17 cellular contexts compared by ENCODE assay signal in the genomic region with DNA sequence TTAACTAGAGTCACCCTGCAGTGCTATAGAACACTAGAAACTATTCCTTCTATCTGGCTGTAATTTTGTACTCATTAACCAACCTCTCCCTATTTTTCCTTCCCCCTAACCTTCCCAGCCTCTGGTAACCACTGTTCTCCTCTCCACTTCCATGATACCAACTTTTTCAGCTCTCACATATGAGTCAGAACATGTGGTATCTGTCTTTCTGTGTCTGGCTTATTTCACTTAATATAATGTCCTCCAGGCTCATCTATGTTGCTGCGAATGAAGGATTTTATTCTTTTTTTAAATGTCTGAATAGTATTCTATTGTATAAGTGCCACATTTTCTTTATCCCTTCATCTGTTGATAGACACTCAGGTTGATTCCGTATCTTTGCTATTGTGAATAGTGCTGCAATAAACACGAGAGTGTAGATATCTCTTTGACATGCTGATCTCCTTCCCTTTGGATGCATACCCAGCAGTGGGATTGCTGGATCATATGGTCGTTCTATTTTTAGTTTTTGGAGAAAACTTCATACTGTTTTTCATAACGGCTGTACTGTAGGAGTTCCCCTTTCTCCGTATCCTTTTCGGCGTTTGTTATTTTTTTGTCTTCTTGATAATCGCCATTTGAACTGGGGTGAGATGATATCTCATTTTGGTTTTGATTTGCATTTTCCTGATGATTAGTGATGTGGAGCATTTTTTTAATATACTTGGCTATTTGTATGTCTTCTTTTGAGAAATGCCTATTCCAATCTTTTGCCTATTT.
DNase-seq lines count a peak whose midpoint lies in the region; ATAC-seq and TF ChIP-seq lines count a peak whose summit lies in the region.
"Had no signal": no experiment of that assay in that cellular context is flagged by ENCODE, and none has a peak within 500 bp of the region (broad histone marks: within the 10 kb centered on the region; RNA-seq: fewer than 3 reads in every experiment).

No MANE protein-coding gene starts in this region.

- H3K9me2 ChIP-seq in Karpas-422 (replicated peaks; ENCODE audit: insufficient read depth, low read length) = no peaks in the 10 kb centered on the region

- H3K9me3 ChIP-seq in BE2C (no peaks in the 10 kb centered on the region), Karpas-422 (ENCODE audit: low read length) (no peaks in the 10 kb centered on the region), thyroid gland (no peaks in the 10 kb centered on the region)
- H3K9me3 ChIP-seq: left lung, tibial nerve had no signal

- H3K36me3 ChIP-seq in BE2C (no peaks in the 10 kb centered on the region), Karpas-422 (ENCODE audit: insufficient read depth, low read length) (no peaks in the 10 kb centered on the region), thyroid gland (no peaks in the 10 kb centered on the region)
- H3K36me3 ChIP-seq: left lung, tibial nerve had no signal

- no peak overlapping the region for H3K9ac ChIP-seq in Karpas-422 (ENCODE audit: low read length)

- H3K4me2 ChIP-seq in Karpas-422 (ENCODE audit: low read depth, low read length, poor library complexity, severe bottlenecking) = peak overlapping the region; percentile 55

- WGBS in thyroid gland, 2 donors = 63 to 66% methylated on average over 9 of the region's 9 CpGs

- H3K4me3 ChIP-seq in BE2C (ENCODE audit: low read depth, low read length) = peak overlapping the region; percentile 15
- H3K4me3 ChIP-seq in Karpas-422 (ENCODE audit: low read length) = peak overlapping the region; percentile 39
- H3K4me3 ChIP-seq in thyroid gland (replicated peaks in 1 of 3) = no peak overlapping the region
- H3K4me3 ChIP-seq: left lung, tibial nerve had no signal

- no peak for TF ChIP-seq POLR2A in thyroid gland (IDR thresholded peaks at IDR 0.05)

- no peak for ATAC-seq in GM19324 (IDR thresholded peaks at IDR 0.05; ENCODE audit: low FRiP score, unreplicated experiment)
- ATAC-seq: activated naive CD8-positive, alpha-beta T cell treated with anti-CD3 and anti-CD28 coated beads, Interleukin-2, amount 50 U/mL, for 24 hours; activated T-cell treated with anti-CD3 and anti-CD28 coated beads, Interleukin-2, amount 50 U/mL, for 72 hours; Right ventricle myocardium inferior had no signal

- TF ChIP-seq CTCF in BE2C (IDR thresholded peaks at IDR 0.05; ENCODE audit: low read depth, low read length) (no peak), thyroid gland (IDR thresholded peaks at IDR 0.05) (no peak)

- no peaks in the 10 kb centered on the region for H3K79me2 ChIP-seq in Karpas-422 (ENCODE audit: low read length)

- no peaks in the 10 kb centered on the region for H4K20me1 ChIP-seq in Karpas-422 (ENCODE audit: insufficient read depth, low read depth, low read length)

- DNase-seq in BE2C = peak; percentile 17
- DNase-seq in Karpas-422 = no peak
- DNase-seq in amniotic epithelial cell (ENCODE audit: low read depth) = peak; percentile 72
- peak; percentile 7 for DNase-seq in kidney glomerular epithelial cell (lab: John Stamatoyannopoulos, UW)
- DNase-seq in thyroid gland = no peak
- DNase-seq in NCI-H187 treated with DMSO at 0.1 percent for 48 hours (lab: John Stamatoyannopoulos, UW) = no peak
- DNase-seq in NCI-H146 (lab: John Stamatoyannopoulos, UW) = no peak
- DNase-seq: activated CD4-positive, alpha-beta T cell treated with anti-CD3 and anti-CD28 coated beads, Interleukin-2, amount 50 U/mL, for 4 hours; activated naive CD8-positive, alpha-beta T cell treated with anti-CD3 and anti-CD28 coated beads, Interleukin-2, amount 50 U/mL, for 24 hours; activated T-cell treated with anti-CD3 and anti-CD28 coated beads, Interleukin-2, amount 50 U/mL, for 72 hours; GF-D8; left lung; NCI-H1048; NCI-H82 had no signal

- H3K27ac ChIP-seq in Karpas-422 (ENCODE audit: low read length) (no peak overlapping the region), thyroid gland (no peak overlapping the region)
- H3K27ac ChIP-seq: left lung, tibial nerve had no signal

- H2AFZ ChIP-seq in Karpas-422 (ENCODE audit: low read length) = peak overlapping the region; percentile 65; the same call in 1 of the 2 replicates

- H3K4me1 ChIP-seq in BE2C (peaks cover 31% of the 10 kb centered on the region), Karpas-422 (ENCODE audit: low read length) (peaks cover 21% of the 10 kb centered on the region), thyroid gland (no peaks in the 10 kb centered on the region)

- H3K27me3 ChIP-seq in BE2C (no peaks in the 10 kb centered on the region), Karpas-422 (ENCODE audit: low read length) (no peaks in the 10 kb centered on the region), thyroid gland (no peaks in the 10 kb centered on the region)
- H3K27me3 ChIP-seq: left lung, tibial nerve had no signal

- intact Hi-C loops in thyroid gland (cut with DNase I) = no loop called here

Comparison
In these comparisons a context has a peak if more than half of its experiments do, and no peak if none do; other contexts are left out.
1. DNase-seq: peak in BE2C (single experiment), amniotic epithelial cell (single experiment) and kidney glomerular epithelial cell (single experiment); none in Karpas-422 (single experiment), thyroid gland (0 of 2), NCI-H187 treated with DMSO at 0.1 percent for 48 hours (single experiment) and NCI-H146 (single experiment).
2. H3K4me3 ChIP-seq: peak in BE2C (single experiment) and Karpas-422 (single experiment); none in thyroid gland (0 of 3).